1 cellular context compared by ENCODE assay signal in genomic region chr1:109105881-109106280, GRCh38.
TF ChIP-seq lines count a peak whose summit lies in the region.

No MANE protein-coding gene starts in this region.

TF ChIP-seq in GM12878, 131 proteins besides CTCF, POLR2A, EP300 and RAD21:
- TF ChIP-seq RB1 (IDR thresholded peaks at IDR 0.05; ENCODE audit: borderline replicate concordance) (no peak), SPI1 (IDR thresholded peaks at IDR 0.05; ENCODE audit: borderline replicate concordance, insufficient read depth, low read depth, low read length) (0 out of 2 replicates have a peak, but pooled peaks have one; percentile 13)
